10 cellular contexts compared by ENCODE assay signal in genomic region chr1:45348966-45349677, GRCh38. TPM values are rescaled to one million over a fixed set of nuclear protein-coding genes. Genes with fewer than 3 reads are reported as not detected.
DNase-seq lines count a peak whose midpoint lies in the region; ATAC-seq and TF ChIP-seq lines count a peak whose summit lies in the region.
"Had no signal": no experiment of that assay in that cellular context is flagged by ENCODE, and none has a peak within 500 bp of the region (broad histone marks: within the 10 kb centered on the region; RNA-seq: fewer than 3 reads in every experiment).

No MANE protein-coding gene starts in this region.

- POLR2A ChIA-PET in activated CD4-positive, alpha-beta T cell treated with anti-CD3 and anti-CD28 coated beads for 36 hours (lab: Charles Lee), result interaction anchor here (0.6 to 3.5 kb wide), 4 partner anchors 9 to 530 kb away, joined by 3 to 20 read pairs (median 4); partner anchors contain the start of genes MUTYH and TOE1
- POLR2A ChIA-PET in activated CD4-positive, alpha-beta T cell treated with anti-CD3 and anti-CD28 coated beads, Interleukin-2, amount 10 ng/mL, durations not matched to agents 7 days and 5 days (lab: Charles Lee), result interaction anchor here (0.5 kb wide), 2 partner anchors 336 to 449 kb away, joined by 3 to 5 read pairs; no protein-coding TSS in a partner anchor

- no peak for DNase-seq in activated CD4-positive, alpha-beta T cell treated with anti-CD3 and anti-CD28 coated beads for 36 hours
- no peak for DNase-seq in activated CD4-positive, alpha-beta T cell treated with anti-CD3 and anti-CD28 coated beads, Interleukin-2, amount 10 ng/mL, durations not matched to agents 24 days and 14 days
- DNase-seq in epithelial cell of esophagus (ENCODE audit: low read depth) (peak; percentile 86), myocyte (ENCODE audit: low read depth) (peak; percentile 23), upper lobe of left lung (peak in 1 of 2 donors; percentile 53), NCI-H526 (lab: John Stamatoyannopoulos, UW) (no peak), NCI-H510A treated with DMSO at 0.1 percent for 48 hours (lab: John Stamatoyannopoulos, UW) (no peak)
- no peak for DNase-seq in activated CD4-positive, alpha-beta T cell treated with anti-CD3 and anti-CD28 coated beads, Interleukin-2, amount 10 ng/mL, durations not matched to agents 7 days and 5 days
- DNase-seq: GDM1, NCI-H524 treated with DMSO at 0.1 percent for 48 hours had no signal

- H3K4me1 ChIP-seq in upper lobe of left lung, result peaks cover 17 to 20% (median 18%) of the 10 kb centered on the region in 4 donors

- 21 to 46% methylated on average over 3 of the region's 3 CpGs for WGBS in upper lobe of left lung, 2 donors

- no peak for TF ChIP-seq EP300 in upper lobe of left lung (IDR thresholded peaks at IDR 0.05)

- peak; percentile 60 for ATAC-seq in activated CD4-positive, alpha-beta T cell treated with anti-CD3 and anti-CD28 coated beads for 36 hours
- peak; percentile 12 to 58 for ATAC-seq in upper lobe of left lung (ENCODE audit: low FRiP score in 2 of 2)

- peaks cover 4% of the 10 kb centered on the region for H3K4me1 Mint-ChIP-seq in activated CD4-positive, alpha-beta T cell treated with anti-CD3 and anti-CD28 coated beads for 36 hours
- peaks cover 6% of the 10 kb centered on the region for H3K4me1 Mint-ChIP-seq in activated CD4-positive, alpha-beta T cell treated with anti-CD3 and anti-CD28 coated beads, Interleukin-2, amount 10 ng/mL, durations not matched to agents 24 days and 14 days
- peaks cover 7% of the 10 kb centered on the region for H3K4me1 Mint-ChIP-seq in activated CD4-positive, alpha-beta T cell treated with anti-CD3 and anti-CD28 coated beads, Interleukin-2, amount 10 ng/mL, durations not matched to agents 7 days and 5 days

- H3K27me3 Mint-ChIP-seq in activated CD4-positive, alpha-beta T cell treated with anti-CD3 and anti-CD28 coated beads for 36 hours, result no peaks in the 10 kb centered on the region
- no peaks in the 10 kb centered on the region for H3K27me3 Mint-ChIP-seq in activated CD4-positive, alpha-beta T cell treated with anti-CD3 and anti-CD28 coated beads, Interleukin-2, amount 10 ng/mL, durations not matched to agents 24 days and 14 days
- no peaks in the 10 kb centered on the region for H3K27me3 Mint-ChIP-seq in activated CD4-positive, alpha-beta T cell treated with anti-CD3 and anti-CD28 coated beads, Interleukin-2, amount 10 ng/mL, durations not matched to agents 7 days and 5 days

- TF ChIP-seq POLR2A in upper lobe of left lung (IDR thresholded peaks at IDR 0.05), result no peak

- H3K4me3 Mint-ChIP-seq in activated CD4-positive, alpha-beta T cell treated with anti-CD3 and anti-CD28 coated beads for 36 hours, result no peak overlapping the region
- H3K4me3 Mint-ChIP-seq in activated CD4-positive, alpha-beta T cell treated with anti-CD3 and anti-CD28 coated beads, Interleukin-2, amount 10 ng/mL, durations not matched to agents 24 days and 14 days, result no peak overlapping the region
- no peak overlapping the region for H3K4me3 Mint-ChIP-seq in activated CD4-positive, alpha-beta T cell treated with anti-CD3 and anti-CD28 coated beads, Interleukin-2, amount 10 ng/mL, durations not matched to agents 7 days and 5 days

- H3K9me3 Mint-ChIP-seq in activated CD4-positive, alpha-beta T cell treated with anti-CD3 and anti-CD28 coated beads for 36 hours (ENCODE audit: low read depth), result no peaks in the 10 kb centered on the region
- no peaks in the 10 kb centered on the region for H3K9me3 Mint-ChIP-seq in activated CD4-positive, alpha-beta T cell treated with anti-CD3 and anti-CD28 coated beads, Interleukin-2, amount 10 ng/mL, durations not matched to agents 24 days and 14 days
- H3K9me3 Mint-ChIP-seq in activated CD4-positive, alpha-beta T cell treated with anti-CD3 and anti-CD28 coated beads, Interleukin-2, amount 10 ng/mL, durations not matched to agents 7 days and 5 days, result no peaks in the 10 kb centered on the region

- CTCF ChIA-PET in activated CD4-positive, alpha-beta T cell treated with anti-CD3 and anti-CD28 coated beads for 36 hours (lab: Charles Lee), result interaction anchor here (0.5 to 2.6 kb wide), 7 partner anchors 8 to 230 kb away, joined by 3 to 13 read pairs (median 5); partner anchors contain the start of genes MUTYH and TOE1
- CTCF ChIA-PET in activated CD4-positive, alpha-beta T cell treated with anti-CD3 and anti-CD28 coated beads, Interleukin-2, amount 10 ng/mL, durations not matched to agents 7 days and 5 days (lab: Charles Lee), result interaction anchor here (1.4 to 3.2 kb wide), 3 partner anchors 8 to 144 kb away, joined by 5 to 13 read pairs (median 8); no protein-coding TSS in a partner anchor

- no peaks in the 10 kb centered on the region for H3K9me3 ChIP-seq in upper lobe of left lung

- peaks cover 5 to 14% (median 12%) of the 10 kb centered on the region in 4 donors for H3K36me3 ChIP-seq in upper lobe of left lung

- peak overlapping the region; percentile 45 for H3K27ac Mint-ChIP-seq in activated CD4-positive, alpha-beta T cell treated with anti-CD3 and anti-CD28 coated beads for 36 hours
- no peak overlapping the region for H3K27ac Mint-ChIP-seq in activated CD4-positive, alpha-beta T cell treated with anti-CD3 and anti-CD28 coated beads, Interleukin-2, amount 10 ng/mL, durations not matched to agents 24 days and 14 days
- H3K27ac Mint-ChIP-seq in activated CD4-positive, alpha-beta T cell treated with anti-CD3 and anti-CD28 coated beads, Interleukin-2, amount 10 ng/mL, durations not matched to agents 7 days and 5 days, result no peak overlapping the region

- H3K4me3 ChIP-seq in epithelial cell of esophagus (ENCODE audit: low read length), result no peak overlapping the region
- H3K4me3 ChIP-seq in upper lobe of left lung, result no peak overlapping the region

- H3K27ac ChIP-seq in upper lobe of left lung, result peak overlapping the region; percentile 10 to 74 (median 64)

- TF ChIP-seq CTCF in epithelial cell of esophagus (IDR thresholded peaks at IDR 0.05; ENCODE audit: insufficient read depth, low read depth, low read length, missing control alignments), result no peak
- no peak for TF ChIP-seq CTCF in upper lobe of left lung (IDR thresholded peaks at IDR 0.05)

- intact Hi-C loops in activated CD4-positive, alpha-beta T cell treated with anti-CD3 and anti-CD28 coated beads for 36 hours (cut with DNase I, micrococcal nuclease), result loop anchor here in 1 of 2 experiments (5.0 kb wide), 1 partner anchor 223 kb away; no protein-coding TSS in a partner anchor
- intact Hi-C loops in activated CD4-positive, alpha-beta T cell treated with anti-CD3 and anti-CD28 coated beads, Interleukin-2, amount 10 ng/mL, durations not matched to agents 24 days and 14 days (cut with micrococcal nuclease), result no loop called here

- peaks cover 14% of the 10 kb centered on the region for H3K36me3 Mint-ChIP-seq in activated CD4-positive, alpha-beta T cell treated with anti-CD3 and anti-CD28 coated beads for 36 hours (ENCODE audit: low read depth)
- H3K36me3 Mint-ChIP-seq in activated CD4-positive, alpha-beta T cell treated with anti-CD3 and anti-CD28 coated beads, Interleukin-2, amount 10 ng/mL, durations not matched to agents 24 days and 14 days (ENCODE audit: low read depth), result peaks cover 19% of the 10 kb centered on the region
- peaks cover 14% of the 10 kb centered on the region for H3K36me3 Mint-ChIP-seq in activated CD4-positive, alpha-beta T cell treated with anti-CD3 and anti-CD28 coated beads, Interleukin-2, amount 10 ng/mL, durations not matched to agents 7 days and 5 days (ENCODE audit: low read depth)

- H3K27me3 ChIP-seq in upper lobe of left lung, result no peaks in the 10 kb centered on the region

RNA-seq across cellular contexts. Expression of gene MUTYH, which starts 8.9 kb away (rescaled TPM):
- 10 to 100 TPM; 48.6 to 53.7 TPM for total RNA-seq in activated CD4-positive, alpha-beta T cell treated with anti-CD3 and anti-CD28 coated beads for 36 hours
- 55.6 and 57.0 TPM in 2 replicates for total RNA-seq in activated CD4-positive, alpha-beta T cell treated with anti-CD3 and anti-CD28 coated beads, Interleukin-2, amount 10 ng/mL, durations not matched to agents 24 days and 14 days
- total RNA-seq in myocyte (10.7 and 12.9 TPM in 2 replicates), upper lobe of left lung (100 to 1,000 TPM in 1 of 6 donors, 10 to 100 TPM in 5; 10.3 to 105 (median 24.5) TPM)
- 9.3 TPM for polyA plus RNA-seq in myocyte (2012)
- 10 to 100 TPM; 51.7 to 55.1 TPM for total RNA-seq in activated CD4-positive, alpha-beta T cell treated with anti-CD3 and anti-CD28 coated beads, Interleukin-2, amount 10 ng/mL, durations not matched to agents 7 days and 5 days

RNA-seq across cellular contexts. Expression of gene TOE1, which starts 9.2 kb away (rescaled TPM):
- 10 to 100 TPM; 29.8 to 42.3 TPM for total RNA-seq in activated CD4-positive, alpha-beta T cell treated with anti-CD3 and anti-CD28 coated beads for 36 hours
- 38.2 and 44.8 TPM in 2 replicates for total RNA-seq in activated CD4-positive, alpha-beta T cell treated with anti-CD3 and anti-CD28 coated beads, Interleukin-2, amount 10 ng/mL, durations not matched to agents 24 days and 14 days
- 4.6 and 4.7 TPM in 2 replicates for total RNA-seq in myocyte
- polyA plus RNA-seq in myocyte (2012), result 6.5 TPM
- 10 to 100 TPM in 2 of 6 donors, 1 to 10 TPM in 4; 5.4 to 16.6 (median 9.1) TPM for total RNA-seq in upper lobe of left lung
- 10 to 100 TPM; 22.6 to 34.4 TPM for total RNA-seq in activated CD4-positive, alpha-beta T cell treated with anti-CD3 and anti-CD28 coated beads, Interleukin-2, amount 10 ng/mL, durations not matched to agents 7 days and 5 days

RNA-seq across cellular contexts. Expression of gene HPDL, which starts 22.4 kb away (rescaled TPM):
- 10 to 100 TPM; 12.7 to 17.9 TPM for total RNA-seq in activated CD4-positive, alpha-beta T cell treated with anti-CD3 and anti-CD28 coated beads for 36 hours
- 39.6 and 39.8 TPM in 2 replicates for total RNA-seq in activated CD4-positive, alpha-beta T cell treated with anti-CD3 and anti-CD28 coated beads, Interleukin-2, amount 10 ng/mL, durations not matched to agents 24 days and 14 days
- not detected in 2 replicates for total RNA-seq in myocyte
- 0.20 TPM for polyA plus RNA-seq in myocyte (2012)
- total RNA-seq in upper lobe of left lung, result 1 to 10 TPM in 1 of 6 donors, under 1 TPM in 2, not detected in 3; 0.30 to 1.3 (median 0.37) TPM
- total RNA-seq in activated CD4-positive, alpha-beta T cell treated with anti-CD3 and anti-CD28 coated beads, Interleukin-2, amount 10 ng/mL, durations not matched to agents 7 days and 5 days, result 1 to 10 TPM; 6.2 to 6.5 TPM

Comparison
In these comparisons a context has a peak if more than half of its experiments do, and no peak if none do; other contexts are left out.
1. DNase-seq: peak in epithelial cell of esophagus (single experiment) and myocyte (single experiment); none in activated CD4-positive, alpha-beta T cell treated with anti-CD3 and anti-CD28 coated beads for 36 hours (single experiment), activated CD4-positive, alpha-beta T cell treated with anti-CD3 and anti-CD28 coated beads, Interleukin-2, amount 10 ng/mL, durations not matched to agents 24 days and 14 days (single experiment), NCI-H526 (0 of 2), NCI-H510A treated with DMSO at 0.1 percent for 48 hours (single experiment) and activated CD4-positive, alpha-beta T cell treated with anti-CD3 and anti-CD28 coated beads, Interleukin-2, amount 10 ng/mL, durations not matched to agents 7 days and 5 days (single experiment).